23 cellular contexts compared by ENCODE assay signal in genomic region chr11:71169328-71169727, GRCh38.
"Had no signal": no experiment of that assay in that cellular context is flagged by ENCODE, and none has a peak within 500 bp of the region (broad histone marks: within the 10 kb centered on the region; RNA-seq: fewer than 3 reads in every experiment).

No MANE protein-coding gene starts in this region.

- H3K4me1 ChIP-seq: SJSA1 had no signal

- H3K27me3 ChIP-seq: SJSA1 had no signal

- H3K36me3 ChIP-seq: SJSA1 had no signal

- H3K4me3 ChIP-seq: SJSA1, SK-N-MC had no signal

- H3K27ac ChIP-seq: SJSA1, SK-N-MC had no signal

- H3K9me3 ChIP-seq: SJSA1 had no signal

- FAIRE-seq: HepG2, RCC 7860 had no signal

- DNase-seq: IMR-90, Karpas-422, KG1, MM.1S, NCI-H1092 treated with DMSO at 0.1 percent for 48 hours, NCI-H1436, NCI-H187, NCI-H2029, NCI-H2081 treated with DMSO at 0.1 percent for 48 hours, NCI-H2171, NCI-H226, NCI-H446, NCI-H510A, NCI-H524 treated with DMSO at 0.1 percent for 48 hours, NCI-H69, NCI-H774, Right ventricle myocardium superior, RPMI8226, SIG-M5 had no signal

- ATAC-seq: HepG2 had no signal
